8 cellular contexts compared by ENCODE assay signal in the genomic region with DNA sequence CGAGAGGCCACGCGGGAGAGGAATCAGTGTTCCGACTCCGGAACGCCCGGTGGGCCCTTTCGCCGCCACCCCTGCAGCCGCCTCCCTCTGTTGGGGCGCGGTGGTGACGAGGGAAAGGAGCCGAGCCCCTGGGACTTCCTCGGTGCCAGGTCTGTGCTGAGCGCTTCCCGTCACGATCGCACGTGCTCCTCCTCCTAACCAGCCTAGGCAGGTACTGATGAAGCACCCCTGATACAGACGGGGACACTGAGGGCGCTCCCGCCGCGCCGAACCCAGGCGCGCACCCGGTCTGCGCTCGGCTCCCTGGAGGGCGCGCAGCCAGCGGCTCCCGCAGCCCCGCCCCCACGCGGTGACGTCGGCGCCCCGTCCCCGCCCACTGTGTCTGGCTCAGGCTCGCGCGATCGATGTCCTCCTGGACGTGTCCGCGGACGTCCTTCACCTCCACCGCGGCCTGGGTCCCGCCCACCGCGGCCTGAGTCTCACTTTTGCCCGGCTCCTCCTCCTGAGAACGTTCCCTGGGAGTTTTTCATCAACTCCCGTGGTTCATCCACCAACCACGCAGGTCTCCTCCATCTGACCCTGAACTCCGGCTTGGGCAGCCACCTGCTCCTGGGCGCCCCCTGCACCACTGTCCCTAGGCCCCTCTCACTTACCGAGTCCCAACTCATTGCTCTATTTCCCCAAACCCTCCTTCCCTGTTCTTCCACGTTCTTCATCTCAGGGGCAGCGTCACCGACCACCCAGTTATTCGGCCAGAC. TPM values are rescaled to one million over a fixed set of nuclear protein-coding genes. Genes with fewer than 3 reads are reported as not detected.
A peak's percentile ranks its signal among the peaks of the same experiment; 100 is the strongest.
DNase-seq lines count a peak whose midpoint lies in the region; ATAC-seq and TF ChIP-seq lines count a peak whose summit lies in the region.

No MANE protein-coding gene starts in this region.

- H3K27ac Mint-ChIP-seq in activated CD8-positive, alpha-beta memory T cell treated with anti-CD3 and anti-CD28 coated beads, Interleukin-2, amount 10 ng/mL, durations not matched to agents 7 days and 5 days = no peak overlapping the region

- TF ChIP-seq CTCF in epithelial cell of esophagus (IDR thresholded peaks at IDR 0.05; ENCODE audit: insufficient read depth, low read depth, low read length, missing control alignments) = no peak

- H3K27me3 Mint-ChIP-seq in activated CD8-positive, alpha-beta memory T cell treated with anti-CD3 and anti-CD28 coated beads, Interleukin-2, amount 10 ng/mL, durations not matched to agents 7 days and 5 days = peaks cover 40% of the 10 kb centered on the region

- peak; percentile 82 for DNase-seq in NCI-H1436 (lab: John Stamatoyannopoulos, UW)
- DNase-seq in NCI-H1436 treated with DMSO at 0.1 percent for 48 hours (lab: John Stamatoyannopoulos, UW) = no peak
- DNase-seq in NCI-H748 (lab: John Stamatoyannopoulos, UW; ENCODE audit: unreplicated experiment) = peak; percentile 87
- peak; percentile 83 for DNase-seq in activated CD8-positive, alpha-beta memory T cell treated with anti-CD3 and anti-CD28 coated beads, Interleukin-2, amount 10 ng/mL, durations not matched to agents 7 days and 5 days
- DNase-seq in epithelial cell of esophagus (ENCODE audit: low read depth) = peak; percentile 63
- peak; percentile 85 for DNase-seq in mucosa of gallbladder (ENCODE audit: low spot score)
- DNase-seq in stimulated activated CD8-positive, alpha-beta memory T cell treated with anti-CD3 and anti-CD28 coated beads, Interleukin-4, amount 100 ng/mL, for 24 hours (ENCODE audit: low read depth) = peak; percentile 61

- ATAC-seq in HG03025 (IDR thresholded peaks at IDR 0.05; ENCODE audit: low FRiP score, unreplicated experiment) = peak; percentile 53
- peak; percentile 96 for ATAC-seq in activated CD8-positive, alpha-beta memory T cell treated with anti-CD3 and anti-CD28 coated beads, Interleukin-2, amount 10 ng/mL, durations not matched to agents 7 days and 5 days

- no peaks in the 10 kb centered on the region for H3K36me3 Mint-ChIP-seq in activated CD8-positive, alpha-beta memory T cell treated with anti-CD3 and anti-CD28 coated beads, Interleukin-2, amount 10 ng/mL, durations not matched to agents 7 days and 5 days

- peaks cover 11% of the 10 kb centered on the region for H3K4me1 Mint-ChIP-seq in activated CD8-positive, alpha-beta memory T cell treated with anti-CD3 and anti-CD28 coated beads, Interleukin-2, amount 10 ng/mL, durations not matched to agents 7 days and 5 days

- CTCF ChIA-PET in activated CD8-positive, alpha-beta memory T cell treated with anti-CD3 and anti-CD28 coated beads, Interleukin-2, amount 10 ng/mL, durations not matched to agents 7 days and 5 days (lab: Charles Lee) = no interaction called here

- H3K9me3 Mint-ChIP-seq in activated CD8-positive, alpha-beta memory T cell treated with anti-CD3 and anti-CD28 coated beads, Interleukin-2, amount 10 ng/mL, durations not matched to agents 7 days and 5 days (ENCODE audit: low read depth) = no peaks in the 10 kb centered on the region

- H3K4me3 Mint-ChIP-seq in activated CD8-positive, alpha-beta memory T cell treated with anti-CD3 and anti-CD28 coated beads, Interleukin-2, amount 10 ng/mL, durations not matched to agents 7 days and 5 days = peak overlapping the region; percentile 68

- peak overlapping the region; percentile 52 for H3K4me3 ChIP-seq in epithelial cell of esophagus (ENCODE audit: low read length)

RNA-seq across cellular contexts. Expression of gene KLK15, which starts 2.6 kb away (rescaled TPM):
- total RNA-seq in activated CD8-positive, alpha-beta memory T cell treated with anti-CD3 and anti-CD28 coated beads, Interleukin-2, amount 10 ng/mL, durations not matched to agents 7 days and 5 days = not detected
- not detected for total RNA-seq in mucosa of gallbladder

RNA-seq across cellular contexts. Expression of gene KLK1, which starts 12.4 kb away (rescaled TPM):
- total RNA-seq in activated CD8-positive, alpha-beta memory T cell treated with anti-CD3 and anti-CD28 coated beads, Interleukin-2, amount 10 ng/mL, durations not matched to agents 7 days and 5 days = 1 to 10 TPM; 3.0 to 3.2 TPM
- 1.5 TPM for total RNA-seq in mucosa of gallbladder

RNA-seq across cellular contexts. Expression of gene KLK3, which starts 18.8 kb away (rescaled TPM):
- total RNA-seq in activated CD8-positive, alpha-beta memory T cell treated with anti-CD3 and anti-CD28 coated beads, Interleukin-2, amount 10 ng/mL, durations not matched to agents 7 days and 5 days = not detected
- not detected for total RNA-seq in mucosa of gallbladder

RNA-seq across cellular contexts. Expression of gene KLK2, which starts 37.3 kb away (rescaled TPM):
- total RNA-seq in activated CD8-positive, alpha-beta memory T cell treated with anti-CD3 and anti-CD28 coated beads, Interleukin-2, amount 10 ng/mL, durations not matched to agents 7 days and 5 days = under 1 TPM in 1 of 2 experiments, not detected in 1; 0.29 TPM
- total RNA-seq in mucosa of gallbladder = not detected

RNA-seq across cellular contexts. Expression of gene ACP4, which starts 45.7 kb away (rescaled TPM):
- not detected for total RNA-seq in activated CD8-positive, alpha-beta memory T cell treated with anti-CD3 and anti-CD28 coated beads, Interleukin-2, amount 10 ng/mL, durations not matched to agents 7 days and 5 days
- total RNA-seq in mucosa of gallbladder = not detected
